Comparison of ENCODE assay signal across 21 cellular contexts in the genomic region with DNA sequence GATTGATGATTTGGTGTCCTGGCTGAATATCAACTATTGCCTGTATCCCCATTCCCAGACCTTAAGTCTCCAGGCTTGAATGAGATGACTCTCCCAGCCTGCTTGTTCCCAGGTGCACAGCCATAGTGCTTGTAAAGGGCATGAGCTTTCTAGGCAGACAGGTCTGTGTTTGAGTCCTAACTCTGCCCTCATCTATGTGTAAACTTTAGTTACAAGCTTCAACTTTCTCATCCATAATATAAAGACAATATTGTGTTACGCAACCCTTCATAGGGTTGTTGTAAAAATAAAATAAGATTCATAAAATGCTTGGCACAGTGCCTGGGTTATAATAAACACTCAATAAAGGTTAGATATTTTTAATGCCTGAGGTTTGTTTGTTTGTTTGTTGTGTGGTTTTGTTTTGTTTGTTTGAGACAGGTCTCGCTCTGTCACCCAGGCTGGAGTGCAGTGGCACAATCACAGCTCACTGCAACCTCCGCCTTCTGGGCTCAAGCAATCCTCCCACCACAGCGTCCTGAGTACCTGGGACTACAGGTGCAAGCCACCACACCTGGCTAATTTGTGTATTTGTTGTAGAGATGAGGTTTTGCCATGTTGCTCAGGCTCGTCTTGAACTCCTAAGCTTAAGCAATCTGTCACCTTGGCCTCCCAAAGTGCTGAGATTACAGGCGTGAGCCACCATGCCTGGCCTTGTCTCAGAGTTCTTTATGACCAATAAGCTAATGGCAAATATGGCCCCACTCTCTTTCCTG.
DNase-seq lines count a peak whose midpoint lies in the region; ATAC-seq, FAIRE-seq and TF ChIP-seq lines count a peak whose summit lies in the region.
"Had no signal": no experiment of that assay in that cellular context is flagged by ENCODE, and none has a peak within 500 bp of the region (broad histone marks: within the 10 kb centered on the region; RNA-seq: fewer than 3 reads in every experiment).

No MANE protein-coding gene starts in this region.

- no peak overlapping the region for H4K91ac ChIP-seq in H1 (replicated peaks; ENCODE audit: insufficient read length, low read length)

- no peaks in the 10 kb centered on the region for H3K9me1 ChIP-seq in K562 (ENCODE audit: control insufficient read depth, insufficient read depth, low read length)

- no peaks in the 10 kb centered on the region for H3K23me2 ChIP-seq in H1 (ENCODE audit: low read depth, low read length)

- no peak for TF ChIP-seq POLR2A in K562 (conservative IDR thresholded peaks at IDR 0.05)
- TF ChIP-seq POLR2A in H1 (IDR thresholded peaks at IDR 0.05; ENCODE audit: control extremely low read depth in 1 of 2, low read depth in 2 of 2, low read length in 2 of 2), result no peak

- no peak overlapping the region for H3K14ac ChIP-seq in H1 (ENCODE audit: insufficient read length)

- H4K8ac ChIP-seq in H1 (ENCODE audit: extremely low read depth, insufficient read depth, low read length), result no peak overlapping the region

- TF ChIP-seq RAD21 in K562 (CRISPR knock-in tag; conservative IDR thresholded peaks at IDR 0.05 in 1 of 2, IDR thresholded peaks at IDR 0.05 in 1 of 2) (no peak), H1 (IDR thresholded peaks at IDR 0.05 in 1 of 2, conservative IDR thresholded peaks at IDR 0.05 in 1 of 2; ENCODE audit: low read depth in 2 of 2, low read length in 2 of 2) (no peak)

- no peak overlapping the region for H2BK120ac ChIP-seq in H1 (replicated peaks; ENCODE audit: low read depth, low read length)

- POLR2A ChIA-PET in K562 (lab: Yijun Ruan, JAX) (interaction anchor here (1.1 kb wide), 1 partner anchor 23 kb away, joined by 3 read pairs; no protein-coding TSS in a partner anchor), H1 (lab: Charles Lee; ENCODE audit: partially characterized antibody) (no interaction called here)

- no peak overlapping the region for H2BK5ac ChIP-seq in H1 (ENCODE audit: low read depth, low read length)

- CTCF ChIA-PET in K562 (lab: Yijun Ruan, JAX; ENCODE audit: low intra/inter-chr PET ratio) (no interaction called here), H1 (lab: Charles Lee; ENCODE audit: partially characterized antibody) (no interaction called here)

- H3K27ac ChIP-seq in K562 (ENCODE audit: extremely low read depth, low read depth, low read length), result no peak overlapping the region
- no peak overlapping the region for H3K27ac ChIP-seq in H1 (ENCODE audit: low read depth, low read length)
- peak overlapping the region; percentile 20 to 46 for H3K27ac ChIP-seq in mucosa of rectum (ENCODE audit: low read depth in 2 of 2, low read length in 2 of 2)
- H3K27ac ChIP-seq: GM23248, HL-60 had no signal

- no peak overlapping the region for H3K23ac ChIP-seq in H1 (ENCODE audit: insufficient read length)

- ATAC-seq in K562, result no peak
- no peak for ATAC-seq in GM21367 (IDR thresholded peaks at IDR 0.05; ENCODE audit: unreplicated experiment)

- H4K5ac ChIP-seq in H1 (ENCODE audit: insufficient read length, low read depth, low read length), result no peak overlapping the region

- 5% methylated on average over 6 of the region's 6 CpGs for WGBS in K562 (ENCODE audit: insufficient coverage, low coverage, missing lambda C conversion rate)
- 91% methylated on average over 6 of the region's 6 CpGs; no CpG with 5 or more reads in 1 of the 2 experiments for WGBS in H1 (ENCODE audit: extremely low coverage in 1 of 2, insufficient coverage in 1 of 2, insufficient read length in 1 of 2, insufficient replicate concordance in 2 of 2, low coverage in 1 of 2, low lambda C conversion rate in 2 of 2, missing lambda C conversion rate in 1 of 2), 2 experiments

- in situ Hi-C loops in K562 (cut with MboI), result no loop called here

- TF ChIP-seq EP300 in K562 (IDR thresholded peaks at IDR 0.05; ENCODE audit: low read length) (no peak), H1 (IDR thresholded peaks at IDR 0.05; ENCODE audit: borderline replicate concordance in 1 of 2, low read depth in 2 of 2, low read length in 2 of 2) (no peak)

- no peak overlapping the region for H2AK5ac ChIP-seq in H1 (ENCODE audit: low read depth, low read length)

- H2AFZ ChIP-seq in K562 (ENCODE audit: low read depth, low read length) (no peak overlapping the region), H1 (ENCODE audit: low read length) (no peak overlapping the region)
- H2AFZ ChIP-seq: GM23248 had no signal

- no TSS peak for BruUV-seq in K562 (replicated peaks; lab: Mats Ljungman, UMichigan)

- H3K4me1 ChIP-seq in K562 (replicated peaks in 1 of 2; ENCODE audit: control insufficient read depth in 2 of 2, insufficient read depth in 2 of 2, low read length in 2 of 2) (0 out of 5 replicates have a peak, but pooled peaks cover 0 to 4% of the 10 kb centered on the region in 2 experiments), H1 (replicated peaks in 1 of 4; ENCODE audit: control insufficient read depth in 3 of 4, insufficient read depth in 4 of 4, low read length in 3 of 4) (no peaks in the 10 kb centered on the region), mucosa of rectum (ENCODE audit: control insufficient read depth in 2 of 2, insufficient read depth in 2 of 2, low read length in 2 of 2) (peaks cover 4 to 8% of the 10 kb centered on the region in 2 donors)
- H3K4me1 ChIP-seq: BE2C had no signal

- H3K4me2 ChIP-seq in K562 (ENCODE audit: insufficient read depth, low read length) (no peak overlapping the region), H1 (ENCODE audit: insufficient read depth in 1 of 2, low read depth in 2 of 2, low read length in 2 of 2) (no peak overlapping the region)

- intact Hi-C loops in K562 (cut with micrococcal nuclease), result no loop called here

- H2BK15ac ChIP-seq in H1 (ENCODE audit: low read length), result no peak overlapping the region

- H3K9ac ChIP-seq in K562 (ENCODE audit: insufficient read depth in 1 of 2, low read depth in 2 of 2, low read length in 2 of 2), result no peak overlapping the region
- no peak overlapping the region for H3K9ac ChIP-seq in H1 (replicated peaks in 1 of 4; ENCODE audit: extremely low read depth in 1 of 4, low read depth in 3 of 4, low read length in 3 of 4)
- no peak overlapping the region for H3K9ac ChIP-seq in mucosa of rectum (ENCODE audit: low read depth in 1 of 2, low read length in 2 of 2)
- H3K9ac ChIP-seq: GM23248 had no signal

- no peak overlapping the region for H3K4me3 ChIP-seq in K562
- no peak overlapping the region for H3K4me3 ChIP-seq in H1 (ENCODE audit: extremely low read depth in 1 of 4, insufficient read depth in 2 of 4, low read depth in 3 of 4, low read length in 4 of 4)
- no peak overlapping the region for H3K4me3 ChIP-seq in mucosa of rectum (ENCODE audit: low read length in 2 of 2)
- H3K4me3 ChIP-seq: GM23248 had no signal

- H3K27me3 ChIP-seq in K562 (ENCODE audit: control insufficient read depth in 2 of 2, insufficient read depth in 2 of 2, low read length in 2 of 2), result no peaks in the 10 kb centered on the region
- no peaks in the 10 kb centered on the region for H3K27me3 ChIP-seq in H1 (replicated peaks in 1 of 4; ENCODE audit: control insufficient read depth in 3 of 4, extremely low read depth in 1 of 4, insufficient read depth in 3 of 4, low read length in 3 of 4)
- no peaks in the 10 kb centered on the region for H3K27me3 ChIP-seq in mucosa of rectum (ENCODE audit: control insufficient read depth in 2 of 2, insufficient read depth in 2 of 2, low read length in 2 of 2)
- H3K27me3 ChIP-seq: BE2C had no signal

- no peaks in the 10 kb centered on the region for H3K79me1 ChIP-seq in H1 (ENCODE audit: low read depth, low read length)

- H2BK12ac ChIP-seq in H1 (ENCODE audit: low read depth, low read length), result no peak overlapping the region

- H3K18ac ChIP-seq in H1 (ENCODE audit: extremely low read depth, low read length), result no peak overlapping the region

- no peak overlapping the region for H3K4ac ChIP-seq in H1 (replicated peaks; ENCODE audit: insufficient read length, low read depth, low read length)

- H4K20me1 ChIP-seq in K562 (replicated peaks; ENCODE audit: control insufficient read depth, insufficient read depth, low read length), result no peaks in the 10 kb centered on the region
- no peaks in the 10 kb centered on the region for H4K20me1 ChIP-seq in H1 (replicated peaks in 1 of 2; ENCODE audit: control insufficient read depth in 1 of 2, insufficient read depth in 2 of 2, low read length in 2 of 2)

- no peak for DNase-seq in K562 (ENCODE audit: extremely low read depth in 1 of 4, low spot score in 3 of 4)
- no peak for DNase-seq in H1 (ENCODE audit: low read depth in 1 of 2, low spot score in 2 of 2)
- no peak for DNase-seq in iPS-NIHi7 (ENCODE audit: extremely low spot score)
- no peak for DNase-seq in activated naive CD4-positive, alpha-beta T cell treated with anti-CD3 and anti-CD28 coated beads, Interleukin-2, amount 50 U/mL, for 16 hours
- DNase-seq: ACHN; BE2C; C1 segment of cervical spinal cord; CD4-positive, CD25-positive, alpha-beta regulatory T cell; CD8-positive, alpha-beta memory T cell; COR-L47; DMS 273 treated with DMSO at 0.1 percent for 48 hours; GM23248; HCEC 1CT had no signal

- H3K79me2 ChIP-seq in K562 (ENCODE audit: control insufficient read depth, insufficient read depth, low read length), result no peaks in the 10 kb centered on the region
- H3K79me2 ChIP-seq in H1 (ENCODE audit: control insufficient read depth in 1 of 2, insufficient read depth in 2 of 2, low read length in 2 of 2), result no peaks in the 10 kb centered on the region

- no peak for TF ChIP-seq CTCF in K562 (IDR thresholded peaks at IDR 0.05 in 2 of 3, conservative IDR thresholded peaks at IDR 0.05 in 1 of 3; ENCODE audit: insufficient read depth in 2 of 3, low read depth in 1 of 3, low read length in 3 of 3)
- TF ChIP-seq CTCF in H1 (IDR thresholded peaks at IDR 0.05; ENCODE audit: control extremely low read depth in 1 of 3, insufficient read depth in 1 of 3, low read depth in 1 of 3, low read length in 3 of 3), result no peak

- H2BK20ac ChIP-seq in H1 (ENCODE audit: low read length), result no peak overlapping the region

- FAIRE-seq in K562 (lab: Jason Lieb, UNC) (no peak), H1 (lab: Jason Lieb, UNC) (no peak)
- FAIRE-seq: A204.1, G401.6, GM12891, GM19239, H54 had no signal

- H3K56ac ChIP-seq in H1 (replicated peaks; ENCODE audit: insufficient read length, low read depth, low read length), result no peak overlapping the region

- H3K36me3 ChIP-seq in K562 (ENCODE audit: control insufficient read depth, insufficient read depth, low read length) (no peaks in the 10 kb centered on the region), H1 (ENCODE audit: control insufficient read depth in 2 of 4, insufficient read depth in 4 of 4, low read length in 3 of 4) (no peaks in the 10 kb centered on the region), mucosa of rectum (ENCODE audit: control insufficient read depth in 2 of 2, insufficient read depth in 2 of 2, low read length in 2 of 2) (no peaks in the 10 kb centered on the region)
- H3K36me3 ChIP-seq: BE2C had no signal

- no peaks in the 10 kb centered on the region for H3K9me3 ChIP-seq in K562 (replicated peaks; ENCODE audit: control insufficient read depth, insufficient read depth, low read depth, low read length)
- no peaks in the 10 kb centered on the region for H3K9me3 ChIP-seq in H1 (ENCODE audit: insufficient read depth in 2 of 2, low read depth in 1 of 2, low read length in 1 of 2)
- no peaks in the 10 kb centered on the region for H3K9me3 ChIP-seq in mucosa of rectum (ENCODE audit: control insufficient read depth in 2 of 2, low read length in 2 of 2)
- H3K9me3 ChIP-seq: BE2C had no signal

TF ChIP-seq in H1, 55 proteins besides CTCF, POLR2A, EP300 and RAD21 (continues in another document):
- TF ChIP-seq CEBPB (IDR thresholded peaks at IDR 0.05; ENCODE audit: low read depth, low read length), result peak; percentile 58; the same call in 1 of the 2 replicates

Comparison
In these comparisons a context has a peak if more than half of its experiments do, and no peak if none do; other contexts are left out.
1. H3K27ac ChIP-seq: peak in mucosa of rectum (2 of 2); none in K562 (single experiment) and H1 (single experiment).
2. Of the 49 proteins assayed by ChIP-seq in both K562 and H1: peak only in K562: none; only in H1: none; in both: CEBPB; in neither: 48.